ENCODE assay signal across 1 cellular context in genomic region chr9:112559629-112560413, GRCh38.
TF ChIP-seq lines count a peak whose summit lies in the region.

No MANE protein-coding gene starts in this region.

TF ChIP-seq in K562, 482 proteins besides CTCF, POLR2A, EP300 and RAD21 (continued from another document and continues in another):
- TF ChIP-seq MLLT1 (IDR thresholded peaks at IDR 0.05) (peak; percentile 22 to 83; a peak in 2 of 4 replicates), MEF2D (tag; conservative IDR thresholded peaks at IDR 0.05; ENCODE audit: low read depth) (no peak), HBP1 (CRISPR knock-in tag; IDR thresholded peaks at IDR 0.05) (no peak), RFX5 (IDR thresholded peaks at IDR 0.05; ENCODE audit: low read depth, low read length) (no peak), RNF2 (IDR thresholded peaks at IDR 0.05) (no peak), ZNF785 (CRISPR knock-in tag; IDR thresholded peaks at IDR 0.05) (no peak), XRCC4 (IDR thresholded peaks at IDR 0.05; ENCODE audit: extremely low read depth, insufficient read depth, insufficient read length) (no peak), ADNP (tag; IDR thresholded peaks at IDR 0.05) (peak; percentile 99), FOXA3 (CRISPR knock-in tag; conservative IDR thresholded peaks at IDR 0.05 in 1 of 2, IDR thresholded peaks at IDR 0.05 in 1 of 2) (no peak), ZEB2 (IDR thresholded peaks at IDR 0.05) (peak; percentile 26; the same call in 1 of the 2 replicates), ZNF165 (CRISPR knock-in tag; IDR thresholded peaks at IDR 0.05; ENCODE audit: borderline replicate concordance) (no peak), ATF6 (CRISPR knock-in tag; IDR thresholded peaks at IDR 0.05) (no peak), BCOR (IDR thresholded peaks at IDR 0.05) (peak; percentile 81), DDX20 (tag; IDR thresholded peaks at IDR 0.05; ENCODE audit: low read depth) (no peak), ZNF512 (tag; IDR thresholded peaks at IDR 0.05) (no peak), STAT5B (CRISPR knock-in tag; IDR thresholded peaks at IDR 0.05) (no peak), SAP30 (IDR thresholded peaks at IDR 0.05; ENCODE audit: borderline replicate concordance, insufficient read depth, low read depth, low read length, poor library complexity, severe bottlenecking) (no peak), FIP1L1 (IDR thresholded peaks at IDR 0.05; ENCODE audit: low read depth, low read length, poor library complexity, severe bottlenecking) (no peak), ELF2 (CRISPR knock-in tag; IDR thresholded peaks at IDR 0.05) (no peak), MTF1 (CRISPR knock-in tag; IDR thresholded peaks at IDR 0.05; ENCODE audit: borderline replicate concordance) (no peak), E2F6 (IDR thresholded peaks at IDR 0.05; ENCODE audit: borderline replicate concordance in 1 of 2, extremely low read depth in 1 of 2, insufficient read depth in 1 of 2, insufficient read length in 1 of 2, low read depth in 1 of 2, low read length in 1 of 2, poor library complexity in 1 of 2, severe bottlenecking in 1 of 2) (no peak), ZNF518B (CRISPR knock-in tag; IDR thresholded peaks at IDR 0.05) (no peak), ATF3 (IDR thresholded peaks at IDR 0.05) (peak; percentile 45; the same call in 1 of the 2 replicates), ATF3 (CRISPR knock-in tag; conservative IDR thresholded peaks at IDR 0.05) (no peak), SIRT6 (IDR thresholded peaks at IDR 0.05; ENCODE audit: low read depth, low read length) (no peak), BRF2 (IDR thresholded peaks at IDR 0.05; ENCODE audit: borderline replicate concordance, insufficient read depth, insufficient read length) (no peak), ZNF655 (CRISPR knock-in tag; IDR thresholded peaks at IDR 0.05) (no peak), EHMT2 (IDR thresholded peaks at IDR 0.05) (peak; percentile 51; the same call in 1 of the 2 replicates), FOXJ3 (CRISPR knock-in tag; IDR thresholded peaks at IDR 0.05) (no peak), GABPB2 (CRISPR knock-in tag; conservative IDR thresholded peaks at IDR 0.05) (no peak), FOXA1 (IDR thresholded peaks at IDR 0.05; ENCODE audit: borderline replicate concordance) (no peak), ZNF592 (IDR thresholded peaks at IDR 0.05) (no peak), ZNF124 (CRISPR knock-in tag; IDR thresholded peaks at IDR 0.05) (no peak), E2F1 (CRISPR knock-in tag; IDR thresholded peaks at IDR 0.05) (no peak), CREB3 (tag; conservative IDR thresholded peaks at IDR 0.05; ENCODE audit: low read depth) (no peak), RB1 (IDR thresholded peaks at IDR 0.05; ENCODE audit: low read depth) (no peak), KDM2B (CRISPR knock-in tag; IDR thresholded peaks at IDR 0.05) (no peak), TRIM28 (IDR thresholded peaks at IDR 0.05) (peak; percentile 51; the same call in 1 of the 2 replicates), LEF1 (IDR thresholded peaks at IDR 0.05) (no peak), ZC3H4 (CRISPR knock-in tag; IDR thresholded peaks at IDR 0.05; ENCODE audit: borderline replicate concordance) (no peak)
